Comparison of ENCODE assay signal across 10 cellular contexts in genomic region chr16:30025574-30025973, GRCh38. TPM values are rescaled to one million over a fixed set of nuclear protein-coding genes. Genes with fewer than 3 reads are reported as not detected.
"Had no signal": no experiment of that assay in that cellular context is flagged by ENCODE, and none has a peak within 500 bp of the region (broad histone marks: within the 10 kb centered on the region; RNA-seq: fewer than 3 reads in every experiment).

No MANE protein-coding gene starts in this region.

- H3K27ac ChIP-seq: HL-60 had no signal

- H3K4me3 Mint-ChIP-seq: GM23338, H9, HFFc6, IgD-negative memory B cell had no signal

- DNase-seq: H9, HCEC 1CT, HFFc6 had no signal

- ATAC-seq: GM23338, HepG2 had no signal

- H3K27ac Mint-ChIP-seq: GM23338, HFFc6, IgD-negative memory B cell had no signal

- FAIRE-seq: H1, H54, HepG2 had no signal

- H3K4me3 ChIP-seq: GM23338 had no signal

- H3K4me2 ChIP-seq: GM23338 had no signal

- H2AFZ ChIP-seq: GM23338 had no signal

- H3K9me3 Mint-ChIP-seq: GM23338, H9, HFFc6, IgD-negative memory B cell had no signal

RNA-seq across cellular contexts. Expression of gene C16orf92, which starts 2.6 kb away (rescaled TPM):
- total RNA-seq: GM23338, H1, H9, HepG2, HFFc6, HT1080 had no signal
- polyA plus RNA-seq: H1, HepG2, IgD-negative memory B cell had no signal

RNA-seq across cellular contexts. Expression of gene TLCD3B, which starts 5.5 kb away (rescaled TPM):
- total RNA-seq: HepG2 had no signal
- polyA plus RNA-seq: HepG2, IgD-negative memory B cell had no signal

RNA-seq across cellular contexts. Expression of gene DOC2A, which starts 14.7 kb away (rescaled TPM):
- polyA plus RNA-seq: IgD-negative memory B cell had no signal
